Comparison of ENCODE assay signal across 8 cellular contexts in the genomic region with DNA sequence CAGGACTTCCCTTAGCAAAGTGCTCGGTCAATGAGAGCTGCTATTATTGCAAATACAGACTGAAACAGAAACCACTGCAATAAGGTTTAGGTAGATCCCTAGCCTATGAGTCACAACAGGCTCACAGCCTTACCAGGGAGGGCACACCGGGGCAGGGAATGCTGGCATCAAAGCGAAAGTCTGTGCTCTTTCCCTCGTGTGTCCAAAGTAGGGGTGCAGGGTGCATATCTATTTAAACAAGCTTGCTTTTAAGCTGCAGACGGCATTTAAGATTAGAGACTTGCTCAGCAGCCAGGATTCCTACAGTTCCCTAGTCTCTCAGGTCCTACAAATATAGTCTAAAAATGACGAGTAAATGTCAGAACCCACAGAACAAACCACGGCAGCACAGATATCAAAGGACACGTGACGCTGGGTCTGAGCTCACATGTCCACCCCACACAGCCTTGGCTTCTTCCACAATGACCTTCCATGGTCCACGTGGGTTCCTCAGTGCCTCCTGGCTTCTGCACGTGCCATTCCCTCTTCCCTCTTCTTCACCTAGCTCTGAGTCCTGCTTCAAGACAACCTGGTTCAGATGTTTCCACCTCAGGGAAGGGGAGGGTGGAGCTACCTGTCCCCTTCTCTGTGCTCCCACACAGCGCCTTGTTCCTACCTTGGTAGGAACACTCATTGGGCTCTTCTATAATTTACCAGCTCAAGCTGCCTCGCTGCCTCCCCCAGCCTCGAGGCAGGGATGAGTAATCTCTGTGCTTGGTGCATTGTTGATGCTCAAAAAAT.
A peak's percentile ranks its signal among the peaks of the same experiment; 100 is the strongest.
DNase-seq lines count a peak whose midpoint lies in the region; ATAC-seq and TF ChIP-seq lines count a peak whose summit lies in the region.

No MANE protein-coding gene starts in this region.

- DNase-seq in MG63 (peak; percentile 67), MCF 10A (ENCODE audit: unreplicated experiment) (peak; percentile 88), memory B cell (ENCODE audit: low spot score in 2 of 2) (no peak), NCI-H510A treated with DMSO at 0.1 percent for 48 hours (lab: John Stamatoyannopoulos, UW) (no peak), NCI-H526 (lab: John Stamatoyannopoulos, UW) (no peak), KG1 (lab: John Stamatoyannopoulos, UW) (no peak)

- H3K36me3 Mint-ChIP-seq in MCF 10A (ENCODE audit: insufficient read depth, unreplicated experiment) (no peaks in the 10 kb centered on the region), memory B cell (peaks cover 10% of the 10 kb centered on the region)

- no peak for TF ChIP-seq CTCF in MCF 10A (IDR thresholded peaks at IDR 0.05; ENCODE audit: unreplicated experiment)

- CTCF ChIA-PET in MCF 10A (lab: Yijun Ruan, JAX) = interaction anchor here (0.6 to 1.2 kb wide), 7 partner anchors 21 to 1640 kb away, joined by 3 to 5 read pairs (median 3); no protein-coding TSS in a partner anchor

- H3K4me3 Mint-ChIP-seq in MCF 10A (ENCODE audit: unreplicated experiment) (peak overlapping the region; percentile 73), memory B cell (no peak overlapping the region)

- H3K27me3 ChIP-seq in MG63 = no peaks in the 10 kb centered on the region

- intact Hi-C loops in MCF 10A (cut with micrococcal nuclease) = no loop called here

- ATAC-seq in GM18502 (IDR thresholded peaks at IDR 0.05; ENCODE audit: poor library complexity, unreplicated experiment) (peak; percentile 97), GM21825 (IDR thresholded peaks at IDR 0.05; ENCODE audit: unreplicated experiment) (peak; percentile 80), memory B cell (ENCODE audit: low read depth) (no peak)

- H3K4me1 Mint-ChIP-seq in MCF 10A (ENCODE audit: insufficient read depth, unreplicated experiment) = peaks cover 17% of the 10 kb centered on the region
- peaks cover 10% of the 10 kb centered on the region for H3K4me1 Mint-ChIP-seq in memory B cell

- BruUV-seq in MCF 10A (replicated peaks; lab: Mats Ljungman, UMichigan) = no TSS peak

- no peaks in the 10 kb centered on the region for H3K9me3 ChIP-seq in MG63

- H3K27me3 Mint-ChIP-seq in MCF 10A (ENCODE audit: insufficient read depth, unreplicated experiment) = no peaks in the 10 kb centered on the region
- no peaks in the 10 kb centered on the region for H3K27me3 Mint-ChIP-seq in memory B cell

- H3K36me3 ChIP-seq in MG63 = no peaks in the 10 kb centered on the region

- peak overlapping the region; percentile 15; the same call in 1 of the 2 replicates for H3K4me3 ChIP-seq in MG63

- H3K9me3 Mint-ChIP-seq in MCF 10A (ENCODE audit: unreplicated experiment) = no peaks in the 10 kb centered on the region
- H3K9me3 Mint-ChIP-seq in memory B cell = no peaks in the 10 kb centered on the region

- POLR2A ChIA-PET in MCF 10A (lab: Yijun Ruan, JAX) = interaction anchor here (0.7 to 2.8 kb wide), 12 partner anchors 10 to 232 kb away, joined by 3 to 19 read pairs (median 4); a partner anchor contains a TSS

- H3K27ac Mint-ChIP-seq in MCF 10A (ENCODE audit: low read depth, unreplicated experiment) (peak overlapping the region; percentile 29), memory B cell (peak overlapping the region; percentile 36)

Comparison
In these comparisons a context has a peak if more than half of its experiments do, and no peak if none do; other contexts are left out.
1. DNase-seq: peak in MG63 (single experiment) and MCF 10A (single experiment); none in memory B cell (0 of 2), NCI-H510A treated with DMSO at 0.1 percent for 48 hours (single experiment), NCI-H526 (0 of 2) and KG1 (single experiment).